In the genomic region with DNA sequence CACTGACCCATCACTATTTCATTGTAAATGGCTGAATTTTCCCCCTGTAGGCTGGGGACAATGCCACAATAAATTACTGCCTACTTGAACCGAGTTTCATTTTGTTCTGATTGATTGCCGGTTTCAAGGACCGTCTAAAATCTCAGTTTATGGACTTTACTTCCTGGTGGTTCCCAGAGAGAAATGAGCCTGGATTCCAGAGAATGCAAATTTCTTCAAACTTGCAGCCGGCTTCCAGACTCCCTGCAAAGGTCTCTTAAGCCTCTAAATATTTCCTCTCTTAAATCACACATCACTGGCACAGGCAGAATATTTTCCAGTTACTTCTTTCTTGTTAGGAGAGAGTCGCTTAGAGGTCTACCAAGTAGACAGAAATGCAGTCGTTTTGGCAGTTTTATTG, we compare ENCODE assay signal across 1 cellular context.
TF ChIP-seq lines count a peak whose summit lies in the region.

No MANE protein-coding gene starts in this region.

TF ChIP-seq in endothelial cell of umbilical vein, 7 proteins besides CTCF, POLR2A, EP300 and RAD21 (continued from another document):
- no peak for TF ChIP-seq GATA2 (IDR thresholded peaks at IDR 0.05; ENCODE audit: insufficient read depth, insufficient read length, low read depth, low read length)
